Comparison of ENCODE assay signal across 9 cellular contexts in genomic region chr20:58192567-58192966, GRCh38. TPM values are rescaled to one million over a fixed set of nuclear protein-coding genes. Genes with fewer than 3 reads are reported as not detected.
DNase-seq lines count a peak whose midpoint lies in the region; ATAC-seq and TF ChIP-seq lines count a peak whose summit lies in the region.
"Had no signal": no experiment of that assay in that cellular context is flagged by ENCODE, and none has a peak within 500 bp of the region (broad histone marks: within the 10 kb centered on the region; RNA-seq: fewer than 3 reads in every experiment).

No MANE protein-coding gene starts in this region.

- H3K9me3 ChIP-seq in left ventricle myocardium inferior (replicated peaks) (peaks cover 4% of the 10 kb centered on the region), upper lobe of right lung (no peaks in the 10 kb centered on the region)

- H3K27ac ChIP-seq in left ventricle myocardium inferior (replicated peaks) (no peak overlapping the region), upper lobe of right lung (no peak overlapping the region)

- peaks cover 62% of the 10 kb centered on the region for H3K27me3 ChIP-seq in left ventricle myocardium inferior (ENCODE audit: low read depth)
- no peaks in the 10 kb centered on the region for H3K27me3 ChIP-seq in upper lobe of right lung

- DNase-seq in left ventricle myocardium inferior (no peak), left cardiac atrium (no peak), iPS-NIHi7 (ENCODE audit: extremely low spot score) (peak; percentile 67), upper lobe of right lung (no peak), KG1 (lab: John Stamatoyannopoulos, UW) (no peak)
- peak; percentile 47 for DNase-seq in activated CD8-positive, alpha-beta memory T cell treated with anti-CD3 and anti-CD28 coated beads, Interleukin-2, amount 50 U/mL, for 4 hours
- DNase-seq: NCI-H748 treated with DMSO at 0.1 percent for 48 hours had no signal

- ATAC-seq in left cardiac atrium (no peak), upper lobe of right lung (peak; percentile 51), HG03571 (IDR thresholded peaks at IDR 0.05; ENCODE audit: unreplicated experiment) (no peak), GM18517 (IDR thresholded peaks at IDR 0.05; ENCODE audit: unreplicated experiment) (no peak)

- peak; percentile 66 for TF ChIP-seq CTCF in left ventricle myocardium inferior (IDR thresholded peaks at IDR 0.05; ENCODE audit: borderline replicate concordance)
- peak; percentile 63 for TF ChIP-seq CTCF in upper lobe of right lung (IDR thresholded peaks at IDR 0.05)

- intact Hi-C loops in left ventricle myocardium inferior (cut with micrococcal nuclease) (no loop called here), left cardiac atrium (cut with DNase I) (no loop called here), upper lobe of right lung (cut with DNase I) (no loop called here)

- no peak overlapping the region for H3K4me3 ChIP-seq in left ventricle myocardium inferior
- no peak overlapping the region for H3K4me3 ChIP-seq in upper lobe of right lung

- H3K4me1 ChIP-seq in left ventricle myocardium inferior (no peaks in the 10 kb centered on the region), upper lobe of right lung (no peaks in the 10 kb centered on the region)

- H3K36me3 ChIP-seq in left ventricle myocardium inferior: no peaks in the 10 kb centered on the region
- no peaks in the 10 kb centered on the region for H3K36me3 ChIP-seq in upper lobe of right lung

RNA-seq across cellular contexts. Expression of gene ANKRD60, which starts 35.9 kb away (rescaled TPM):
- total RNA-seq in left ventricle myocardium inferior: not detected
- total RNA-seq in left cardiac atrium: not detected
- not detected for total RNA-seq in upper lobe of right lung

Comparison
In these comparisons a context has a peak if more than half of its experiments do, and no peak if none do; other contexts are left out.
1. DNase-seq: peak in activated CD8-positive, alpha-beta memory T cell treated with anti-CD3 and anti-CD28 coated beads, Interleukin-2, amount 50 U/mL, for 4 hours (single experiment) and iPS-NIHi7 (single experiment); none in left ventricle myocardium inferior (single experiment), left cardiac atrium (single experiment), upper lobe of right lung (single experiment) and KG1 (single experiment).